ENCODE assay signal across 1 cellular context in the genomic region with DNA sequence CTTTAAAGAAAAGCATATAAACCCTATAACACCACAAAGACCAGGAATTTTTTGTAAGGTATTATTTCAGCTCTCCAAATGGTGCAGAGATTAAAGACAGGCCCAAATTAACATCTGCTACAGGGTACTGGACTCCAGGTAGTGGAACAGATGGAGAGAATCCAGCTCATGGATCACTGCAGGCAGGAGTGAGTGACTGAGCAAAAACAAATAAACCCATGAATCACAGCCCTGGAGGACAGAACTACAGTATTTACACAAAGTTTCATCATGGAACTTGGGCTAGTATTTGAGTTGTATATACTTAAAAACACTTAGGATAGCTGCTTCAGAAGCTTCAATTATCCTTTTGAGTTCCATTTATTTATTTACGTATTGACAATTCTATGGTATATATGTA.
TF ChIP-seq lines count a peak whose summit lies in the region.

No MANE protein-coding gene starts in this region.

TF ChIP-seq in IMR-90, 13 proteins besides CTCF, POLR2A, EP300 and RAD21:
- TF ChIP-seq CHD1 (IDR thresholded peaks at IDR 0.05; ENCODE audit: low read depth, low read length), result no peak
- TF ChIP-seq SMC3 (IDR thresholded peaks at IDR 0.05; ENCODE audit: low read depth, low read length), result no peak
- no peak for TF ChIP-seq BHLHE40 (IDR thresholded peaks at IDR 0.05; ENCODE audit: low read depth, low read length)
- TF ChIP-seq, protein P1, sequence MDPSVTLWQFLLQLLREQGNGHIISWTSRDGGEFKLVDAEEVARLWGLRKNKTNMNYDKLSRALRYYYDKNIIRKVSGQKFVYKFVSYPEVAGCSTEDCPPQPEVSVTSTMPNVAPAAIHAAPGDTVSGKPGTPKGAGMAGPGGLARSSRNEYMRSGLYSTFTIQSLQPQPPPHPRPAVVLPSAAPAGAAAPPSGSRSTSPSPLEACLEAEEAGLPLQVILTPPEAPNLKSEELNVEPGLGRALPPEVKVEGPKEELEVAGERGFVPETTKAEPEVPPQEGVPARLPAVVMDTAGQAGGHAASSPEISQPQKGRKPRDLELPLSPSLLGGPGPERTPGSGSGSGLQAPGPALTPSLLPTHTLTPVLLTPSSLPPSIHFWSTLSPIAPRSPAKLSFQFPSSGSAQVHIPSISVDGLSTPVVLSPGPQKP (IDR thresholded peaks at IDR 0.05; ENCODE audit: borderline replicate concordance, low read depth, low read length), result no peak
- no peak for TF ChIP-seq USF2 (IDR thresholded peaks at IDR 0.05; ENCODE audit: low read depth, low read length)
- TF ChIP-seq MXI1 (IDR thresholded peaks at IDR 0.05; ENCODE audit: borderline replicate concordance, low read depth, low read length), result no peak
- TF ChIP-seq FOS (IDR thresholded peaks at IDR 0.05; ENCODE audit: low read depth, low read length), result no peak
- TF ChIP-seq MAZ (IDR thresholded peaks at IDR 0.05; ENCODE audit: borderline replicate concordance, low read depth, low read length), result no peak
- no peak for TF ChIP-seq RCOR1 (IDR thresholded peaks at IDR 0.05; ENCODE audit: insufficient replicate concordance, low read length)
- no peak for TF ChIP-seq NFE2L2 (IDR thresholded peaks at IDR 0.05; ENCODE audit: low read depth, low read length)
- no peak for TF ChIP-seq MAFK (IDR thresholded peaks at IDR 0.05; ENCODE audit: low read depth, low read length)
- TF ChIP-seq RFX5 (IDR thresholded peaks at IDR 0.05; ENCODE audit: low read depth, low read length), result no peak
